8 cellular contexts compared by ENCODE assay signal in the genomic region with DNA sequence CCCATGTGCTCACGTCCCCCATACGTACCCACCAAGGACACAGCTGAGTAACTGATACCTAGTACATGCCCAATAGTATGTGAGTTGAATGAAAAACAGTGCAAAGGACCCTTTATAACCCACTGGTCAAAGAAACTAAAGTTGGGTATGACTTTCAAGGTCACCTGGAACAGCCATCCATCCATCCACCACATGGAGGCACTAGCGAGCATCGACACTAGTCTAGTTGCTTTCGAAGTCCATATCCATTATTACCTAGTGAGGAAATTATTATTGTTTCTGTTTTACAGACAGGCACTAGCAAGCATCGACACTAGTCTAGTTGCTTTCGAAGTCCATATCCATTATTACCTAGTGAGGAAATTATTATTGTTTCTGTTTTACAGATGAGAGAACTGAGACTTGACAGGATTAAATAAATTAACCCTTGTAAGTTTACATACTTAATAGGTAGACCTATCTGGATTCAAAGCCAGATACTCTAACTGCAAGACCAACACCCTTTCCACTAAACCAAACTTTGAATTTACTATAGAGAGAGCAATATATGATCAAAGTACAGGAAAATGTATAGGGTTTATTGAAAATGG.
DNase-seq lines count a peak whose midpoint lies in the region; ATAC-seq and TF ChIP-seq lines count a peak whose summit lies in the region.

No MANE protein-coding gene starts in this region.

- H3K4me3 ChIP-seq in GM06990 (replicated peaks; ENCODE audit: low read depth, low read length) (no peak overlapping the region), LNCaP clone FGC (ENCODE audit: low read depth, low read length) (no peak overlapping the region), hepatocyte (no peak overlapping the region)

- ATAC-seq in GM21576 (IDR thresholded peaks at IDR 0.05; ENCODE audit: unreplicated experiment) (peak; percentile 82), HG03097 (IDR thresholded peaks at IDR 0.05; ENCODE audit: low FRiP score, unreplicated experiment) (no peak)

- H3K4me2 ChIP-seq in hepatocyte = no peak overlapping the region

- no peaks in the 10 kb centered on the region for H3K9me3 ChIP-seq in hepatocyte (ENCODE audit: low read depth)

- TF ChIP-seq CTCF in GM06990 (IDR thresholded peaks at IDR 0.05; ENCODE audit: insufficient read depth, low read length, poor library complexity, severe bottlenecking) (peak; percentile 70), LNCaP clone FGC (IDR thresholded peaks at IDR 0.05; ENCODE audit: control insufficient read depth, extremely low read depth, insufficient read depth) (peak; percentile 66), hepatocyte (IDR thresholded peaks at IDR 0.05; ENCODE audit: poor library complexity) (peak; percentile 25)

- no peak overlapping the region for H2AFZ ChIP-seq in hepatocyte

- H3K27ac ChIP-seq in hepatocyte = no peak overlapping the region

- no peaks in the 10 kb centered on the region for H3K36me3 ChIP-seq in GM06990 (ENCODE audit: control insufficient read depth, insufficient read depth, low read length)
- H3K36me3 ChIP-seq in hepatocyte (replicated peaks; ENCODE audit: insufficient read depth, low read depth) = no peaks in the 10 kb centered on the region

- no peaks in the 10 kb centered on the region for H3K9me2 ChIP-seq in hepatocyte (replicated peaks; ENCODE audit: insufficient read depth)

- no peaks in the 10 kb centered on the region for H3K79me2 ChIP-seq in hepatocyte

- WGBS in hepatocyte (ENCODE audit: low lambda C conversion rate, missing lambda C conversion rate) = 55% methylated on average over 7 of the region's 7 CpGs

- no peaks in the 10 kb centered on the region for H3K4me1 ChIP-seq in hepatocyte (ENCODE audit: insufficient read depth)

- no peaks in the 10 kb centered on the region for H4K20me1 ChIP-seq in hepatocyte (ENCODE audit: insufficient read depth, poor library complexity, severe bottlenecking)

- H3K27me3 ChIP-seq in GM06990 (replicated peaks; ENCODE audit: control insufficient read depth, insufficient read depth, low read length) (no peaks in the 10 kb centered on the region), hepatocyte (no peaks in the 10 kb centered on the region)

- DNase-seq in GM06990 (ENCODE audit: extremely low read depth, insufficient read length) (no peak), LNCaP clone FGC (ENCODE audit: low read depth) (no peak), hepatocyte (ENCODE audit: low spot score) (no peak), retina (no peak)
- DNase-seq in activated T-cell treated with anti-CD3 and anti-CD28 coated beads, Interleukin-2, amount 50 U/mL, for 1 hour = peak; percentile 19
- peak; percentile 6 to 45 (median 14) for DNase-seq in stimulated activated CD4-positive, alpha-beta T cell treated with anti-CD3 and anti-CD28 coated beads, TNF-alpha, amount 100 ng/mL, for 24 hours (ENCODE audit: low read depth in 3 of 3)

Comparison
In these comparisons a context has a peak if more than half of its experiments do, and no peak if none do; other contexts are left out.
1. DNase-seq: peak in activated T-cell treated with anti-CD3 and anti-CD28 coated beads, Interleukin-2, amount 50 U/mL, for 1 hour (single experiment) and stimulated activated CD4-positive, alpha-beta T cell treated with anti-CD3 and anti-CD28 coated beads, TNF-alpha, amount 100 ng/mL, for 24 hours (3 of 3); none in GM06990 (single experiment), LNCaP clone FGC (single experiment), hepatocyte (single experiment) and retina (single experiment).
2. Peak in every context shown above with its lines, with median percentiles within 50 percentile points of each other: CTCF ChIP-seq.